In the genomic region with DNA sequence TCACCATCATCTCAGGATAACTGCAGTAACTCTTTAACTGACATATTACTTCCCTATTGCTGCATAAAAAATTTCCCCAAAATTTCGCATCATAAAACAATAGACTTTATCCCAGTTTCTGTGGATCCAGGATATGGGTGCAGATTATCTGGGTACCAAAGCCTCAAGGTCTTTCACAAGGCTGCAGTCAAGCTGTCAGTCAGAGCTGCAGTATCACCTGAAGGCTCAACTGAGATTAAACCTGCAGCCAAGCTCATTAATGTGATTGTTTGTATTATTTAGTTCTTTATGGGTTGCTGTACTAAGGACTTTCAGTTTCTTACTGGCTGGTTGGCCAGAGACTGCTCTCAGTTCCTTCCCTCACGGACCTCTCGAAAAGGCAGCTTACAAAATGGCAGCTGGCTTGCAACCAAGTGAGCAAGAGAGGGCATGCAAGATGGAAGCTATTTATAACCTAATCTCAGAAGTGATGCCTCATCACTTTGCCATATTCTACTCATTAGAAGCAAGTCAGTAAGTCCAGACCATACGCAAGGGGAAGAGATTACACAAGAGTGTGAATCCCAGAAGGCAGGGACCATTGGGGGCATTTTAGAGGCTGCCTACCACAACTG, we compare ENCODE assay signal across 9 cellular contexts. TPM values are rescaled to one million over a fixed set of nuclear protein-coding genes. Genes with fewer than 3 reads are reported as not detected.
DNase-seq lines count a peak whose midpoint lies in the region; ATAC-seq and TF ChIP-seq lines count a peak whose summit lies in the region.
"Had no signal": no experiment of that assay in that cellular context is flagged by ENCODE, and none has a peak within 500 bp of the region (broad histone marks: within the 10 kb centered on the region; RNA-seq: fewer than 3 reads in every experiment).

No MANE protein-coding gene starts in this region.

- peak; percentile 91 for ATAC-seq in HG02759 (IDR thresholded peaks at IDR 0.05; ENCODE audit: unreplicated experiment)
- peak; percentile 12 for ATAC-seq in naive thymus-derived CD4-positive, alpha-beta T cell

- H3K4me3 Mint-ChIP-seq in naive thymus-derived CD4-positive, alpha-beta T cell, result no peak overlapping the region
- no peak overlapping the region for H3K4me3 Mint-ChIP-seq in activated T-cell treated with anti-CD3 and anti-CD28 coated beads, Interleukin-2, amount 50 U/mL, for 24 hours

- H3K36me3 Mint-ChIP-seq in naive thymus-derived CD4-positive, alpha-beta T cell, result peaks cover 3 to 50% (median 32%) of the 10 kb centered on the region in 5 donors
- H3K36me3 Mint-ChIP-seq in activated T-cell treated with anti-CD3 and anti-CD28 coated beads, Interleukin-2, amount 50 U/mL, for 24 hours (ENCODE audit: low read depth), result peaks cover 60% of the 10 kb centered on the region

- TF ChIP-seq POLR2A in GM18951 (IDR thresholded peaks at IDR 0.05; ENCODE audit: extremely low read depth, insufficient read depth, insufficient read length), result peak; percentile 26

- no peaks in the 10 kb centered on the region for H3K27me3 Mint-ChIP-seq in naive thymus-derived CD4-positive, alpha-beta T cell
- H3K27me3 Mint-ChIP-seq in activated T-cell treated with anti-CD3 and anti-CD28 coated beads, Interleukin-2, amount 50 U/mL, for 24 hours, result no peaks in the 10 kb centered on the region

- CTCF ChIA-PET in naive thymus-derived CD4-positive, alpha-beta T cell (lab: Charles Lee), result interaction anchor here (0.8 kb wide), 1 partner anchor 9 kb away, joined by 3 read pairs; no protein-coding TSS in a partner anchor

- POLR2A ChIA-PET in naive thymus-derived CD4-positive, alpha-beta T cell (lab: Charles Lee), result no interaction called here

- H3K4me1 ChIP-seq in naive thymus-derived CD4-positive, alpha-beta T cell (ENCODE audit: control insufficient read depth in 2 of 2, insufficient read depth in 2 of 2, low read length in 2 of 2), result no peaks in the 10 kb centered on the region
- H3K4me1 ChIP-seq: thyroid gland had no signal

- H3K27me3 ChIP-seq in naive thymus-derived CD4-positive, alpha-beta T cell (ENCODE audit: control insufficient read depth in 2 of 2, insufficient read depth in 2 of 2, low read length in 2 of 2), result no peaks in the 10 kb centered on the region
- H3K27me3 ChIP-seq: thyroid gland had no signal

- DNase-seq in NOMO-1 treated with dmso at 0.1 percent for 144 hours (lab: John Stamatoyannopoulos, UW; ENCODE audit: unreplicated experiment) (peak; percentile 31), COR-L47 (lab: John Stamatoyannopoulos, UW) (no peak)
- DNase-seq in naive thymus-derived CD4-positive, alpha-beta T cell, result no peak
- DNase-seq in stimulated activated CD4-positive, alpha-beta T cell treated with anti-CD3 and anti-CD28 coated beads, Interleukin-2, amount 100 ng/mL, for 24 hours, result no peak
- DNase-seq in activated CD4-positive, alpha-beta T cell treated with anti-CD3 and anti-CD28 coated beads for 1 hour, result no peak
- no peak for DNase-seq in activated T-cell treated with anti-CD3 and anti-CD28 coated beads, Interleukin-2, amount 50 U/mL, for 24 hours

- peaks cover 0 to 19% (median 5%) of the 10 kb centered on the region in 11 donors for H3K9me3 Mint-ChIP-seq in naive thymus-derived CD4-positive, alpha-beta T cell
- peaks cover 11% of the 10 kb centered on the region for H3K9me3 Mint-ChIP-seq in activated T-cell treated with anti-CD3 and anti-CD28 coated beads, Interleukin-2, amount 50 U/mL, for 24 hours

- H3K27ac ChIP-seq in naive thymus-derived CD4-positive, alpha-beta T cell (ENCODE audit: low read depth, low read length), result no peak overlapping the region
- H3K27ac ChIP-seq: thyroid gland had no signal

- intact Hi-C loops in naive thymus-derived CD4-positive, alpha-beta T cell (cut with micrococcal nuclease), result no loop called here

- no peak overlapping the region for H3K4me3 ChIP-seq in naive thymus-derived CD4-positive, alpha-beta T cell (ENCODE audit: low read length)
- H3K4me3 ChIP-seq: thyroid gland had no signal

- in situ Hi-C loops in GM18951 (cut with MboI; ENCODE audit: low sequenced_read_pairs, unreplicated experiment), result no loop called here

- peaks cover 0 to 4% (median 0%) of the 10 kb centered on the region in 3 experiments for H3K36me3 ChIP-seq in naive thymus-derived CD4-positive, alpha-beta T cell (ENCODE audit: control insufficient read depth in 2 of 3, insufficient read depth in 3 of 3, low read length in 3 of 3)
- H3K36me3 ChIP-seq: thyroid gland had no signal

- H3K4me1 Mint-ChIP-seq in naive thymus-derived CD4-positive, alpha-beta T cell, result peaks cover 0 to 10% (median 0%) of the 10 kb centered on the region in 7 donors
- H3K4me1 Mint-ChIP-seq in activated T-cell treated with anti-CD3 and anti-CD28 coated beads, Interleukin-2, amount 50 U/mL, for 24 hours (ENCODE audit: low read depth), result peaks cover 8% of the 10 kb centered on the region

- no peaks in the 10 kb centered on the region for H3K9me3 ChIP-seq in naive thymus-derived CD4-positive, alpha-beta T cell (ENCODE audit: control insufficient read depth in 2 of 3, low read length in 3 of 3)
- H3K9me3 ChIP-seq: thyroid gland had no signal

- peak overlapping the region in 2 of 9 donors; percentile 12 to 47 for H3K27ac Mint-ChIP-seq in naive thymus-derived CD4-positive, alpha-beta T cell
- no peak overlapping the region for H3K27ac Mint-ChIP-seq in activated T-cell treated with anti-CD3 and anti-CD28 coated beads, Interleukin-2, amount 50 U/mL, for 24 hours

RNA-seq across cellular contexts. Expression of a gene that starts 54.9 kb away (rescaled TPM):
- total RNA-seq in naive thymus-derived CD4-positive, alpha-beta T cell, result 10 to 100 TPM; 23.7 to 53.0 (median 34.0) TPM
- 10 to 100 TPM; 22.2 to 23.9 TPM for polyA plus RNA-seq in naive thymus-derived CD4-positive, alpha-beta T cell
